ENCODE assay signal across 9 cellular contexts in genomic region chr19:17107546-17108452, GRCh38. TPM values are rescaled to one million over a fixed set of nuclear protein-coding genes. Genes with fewer than 3 reads are reported as not detected.
DNase-seq lines count a peak whose midpoint lies in the region; ATAC-seq, FAIRE-seq and TF ChIP-seq lines count a peak whose summit lies in the region.
"Had no signal": no experiment of that assay in that cellular context is flagged by ENCODE, and none has a peak within 500 bp of the region (broad histone marks: within the 10 kb centered on the region; RNA-seq: fewer than 3 reads in every experiment).

No MANE protein-coding gene starts in this region.

- no peaks in the 10 kb centered on the region for H3K27me3 Mint-ChIP-seq in activated naive CD8-positive, alpha-beta T cell treated with anti-CD3 and anti-CD28 coated beads, Interleukin-2, amount 50 U/mL, for 24 hours

- H3K4me3 ChIP-seq in BE2C (ENCODE audit: low read depth, low read length) (no peak overlapping the region; the same call in 1 of the 2 replicates), HUES6 (ENCODE audit: low read depth, low read length) (no peak overlapping the region), left ventricle myocardium inferior (no peak overlapping the region), psoas muscle (peak overlapping the region; percentile 18)

- H3K9me3 ChIP-seq in BE2C = no peaks in the 10 kb centered on the region
- peaks cover 3% of the 10 kb centered on the region for H3K9me3 ChIP-seq in HUES6 (ENCODE audit: control insufficient read depth, insufficient read depth, low read depth, low read length)
- H3K9me3 ChIP-seq in left ventricle myocardium inferior (replicated peaks) = no peaks in the 10 kb centered on the region
- no peaks in the 10 kb centered on the region for H3K9me3 ChIP-seq in psoas muscle

- in situ Hi-C loops in KBM-7 (cut with MboI; ENCODE audit: low pct_unique_long_range_greater_than_20kb, low sequenced_read_pairs) = no loop called here

- H3K36me3 ChIP-seq in BE2C (peaks cover 5% of the 10 kb centered on the region; the same call in 1 of the 2 replicates), HUES6 (ENCODE audit: control insufficient read depth, insufficient read depth, low read length) (peaks cover 29% of the 10 kb centered on the region), left ventricle myocardium inferior (peaks cover 27% of the 10 kb centered on the region), psoas muscle (ENCODE audit: insufficient read depth in 1 of 2, low read depth in 1 of 2) (peaks cover 0 to 11% of the 10 kb centered on the region in 2 donors)

- 28 to 42% (median 33%) methylated on average over 27 of the region's 27 CpGs for WGBS in psoas muscle, 3 donors

- intact Hi-C loops in left ventricle myocardium inferior (cut with micrococcal nuclease) (no loop called here), psoas muscle (cut with DNase I) (no loop called here)

- FAIRE-seq in D721Med (lab: Jason Lieb, UNC) = no peak
- FAIRE-seq: islet of Langerhans had no signal

- H3K9me3 Mint-ChIP-seq in activated naive CD8-positive, alpha-beta T cell treated with anti-CD3 and anti-CD28 coated beads, Interleukin-2, amount 50 U/mL, for 24 hours = no peaks in the 10 kb centered on the region

- H3K27me3 ChIP-seq in BE2C = no peaks in the 10 kb centered on the region
- no peaks in the 10 kb centered on the region for H3K27me3 ChIP-seq in HUES6 (ENCODE audit: control insufficient read depth, insufficient read depth, low read length)
- no peaks in the 10 kb centered on the region for H3K27me3 ChIP-seq in left ventricle myocardium inferior (ENCODE audit: low read depth)
- H3K27me3 ChIP-seq in psoas muscle (ENCODE audit: insufficient read depth in 3 of 3, low read length in 2 of 3) = no peaks in the 10 kb centered on the region

- DNase-seq in BE2C = peak; percentile 80
- peak; percentile 21 for DNase-seq in activated naive CD8-positive, alpha-beta T cell treated with anti-CD3 and anti-CD28 coated beads, Interleukin-2, amount 50 U/mL, for 24 hours
- peak; percentile 65 for DNase-seq in left ventricle myocardium inferior
- peak; percentile 92 to 93 for DNase-seq in psoas muscle
- no peak for DNase-seq in D721Med (ENCODE audit: insufficient read length, low spot score)
- no peak for DNase-seq in cerebellum (ENCODE audit: low spot score)
- DNase-seq in KBM-7 = no peak

- no peak overlapping the region for H3K27ac Mint-ChIP-seq in activated naive CD8-positive, alpha-beta T cell treated with anti-CD3 and anti-CD28 coated beads, Interleukin-2, amount 50 U/mL, for 24 hours

- peaks cover 23% of the 10 kb centered on the region for H3K36me3 Mint-ChIP-seq in activated naive CD8-positive, alpha-beta T cell treated with anti-CD3 and anti-CD28 coated beads, Interleukin-2, amount 50 U/mL, for 24 hours (ENCODE audit: low read depth)

- peaks cover 51% of the 10 kb centered on the region for H3K4me1 Mint-ChIP-seq in activated naive CD8-positive, alpha-beta T cell treated with anti-CD3 and anti-CD28 coated beads, Interleukin-2, amount 50 U/mL, for 24 hours

- H3K4me1 ChIP-seq in BE2C (peaks cover 13% of the 10 kb centered on the region), HUES6 (ENCODE audit: control insufficient read depth, insufficient read depth, low read length) (peaks cover 22% of the 10 kb centered on the region; the same call in 1 of the 2 replicates), left ventricle myocardium inferior (peaks cover 39% of the 10 kb centered on the region), psoas muscle (peaks cover 10% of the 10 kb centered on the region)

- no peak overlapping the region for H3K4me3 Mint-ChIP-seq in activated naive CD8-positive, alpha-beta T cell treated with anti-CD3 and anti-CD28 coated beads, Interleukin-2, amount 50 U/mL, for 24 hours

- peak overlapping the region; percentile 13 for H3K9ac ChIP-seq in HUES6 (ENCODE audit: low read length)

- TF ChIP-seq CTCF in BE2C (IDR thresholded peaks at IDR 0.05; ENCODE audit: low read depth, low read length) = no peak
- no peak for TF ChIP-seq CTCF in left ventricle myocardium inferior (IDR thresholded peaks at IDR 0.05; ENCODE audit: borderline replicate concordance)
- TF ChIP-seq CTCF in psoas muscle (IDR thresholded peaks at IDR 0.05) = no peak
- no peak for TF ChIP-seq CTCF in D721Med (IDR thresholded peaks at IDR 0.05; ENCODE audit: insufficient read depth, missing control alignments)

- peak; percentile 68 for ATAC-seq in activated naive CD8-positive, alpha-beta T cell treated with anti-CD3 and anti-CD28 coated beads, Interleukin-2, amount 50 U/mL, for 24 hours
- peak; percentile 85 to 94 (median 91) for ATAC-seq in psoas muscle

- H3K27ac ChIP-seq in HUES6 (ENCODE audit: low read depth, low read length) (peak overlapping the region; percentile 48; the same call in 1 of the 2 replicates), left ventricle myocardium inferior (replicated peaks) (peak overlapping the region; percentile 75), psoas muscle (peak overlapping the region; percentile 67)

RNA-seq across cellular contexts. Expression of gene MYO9B, which starts 32.2 kb away (rescaled TPM):
- 29.7 TPM for polyA plus RNA-seq in BE2C (2012; ENCODE audit: insufficient read depth, insufficient read length, low read depth)
- total RNA-seq in left ventricle myocardium inferior (30.7 TPM), psoas muscle (10 to 100 TPM; 13.8 to 16.4 (median 14.5) TPM), cerebellum (42.1 TPM)
- polyA plus RNA-seq in psoas muscle = 10 to 100 TPM in 2 of 3 donors, 1 to 10 TPM in 1; 9.0 to 23.7 (median 18.9) TPM

RNA-seq across cellular contexts. Expression of gene HAUS8, which starts 32.5 kb away (rescaled TPM):
- 8.5 TPM for polyA plus RNA-seq in BE2C (2012; ENCODE audit: insufficient read depth, insufficient read length, low read depth)
- 3.5 TPM for total RNA-seq in left ventricle myocardium inferior
- 1 to 10 TPM; 1.8 to 5.9 (median 3.6) TPM for total RNA-seq in psoas muscle
- polyA plus RNA-seq in psoas muscle = 1 to 10 TPM; 4.2 to 5.7 (median 5.0) TPM
- total RNA-seq in cerebellum = 2.5 TPM

Comparison
In these comparisons a context has a peak if more than half of its experiments do, and no peak if none do; other contexts are left out.
1. DNase-seq: peak in BE2C (single experiment), activated naive CD8-positive, alpha-beta T cell treated with anti-CD3 and anti-CD28 coated beads, Interleukin-2, amount 50 U/mL, for 24 hours (single experiment), left ventricle myocardium inferior (single experiment) and psoas muscle (2 of 2); none in D721Med (single experiment), cerebellum (single experiment) and KBM-7 (single experiment).
2. Peak in every context shown above with its lines, with median percentiles within 50 percentile points of each other: H3K27ac ChIP-seq.